9 cellular contexts compared by ENCODE assay signal in the genomic region with DNA sequence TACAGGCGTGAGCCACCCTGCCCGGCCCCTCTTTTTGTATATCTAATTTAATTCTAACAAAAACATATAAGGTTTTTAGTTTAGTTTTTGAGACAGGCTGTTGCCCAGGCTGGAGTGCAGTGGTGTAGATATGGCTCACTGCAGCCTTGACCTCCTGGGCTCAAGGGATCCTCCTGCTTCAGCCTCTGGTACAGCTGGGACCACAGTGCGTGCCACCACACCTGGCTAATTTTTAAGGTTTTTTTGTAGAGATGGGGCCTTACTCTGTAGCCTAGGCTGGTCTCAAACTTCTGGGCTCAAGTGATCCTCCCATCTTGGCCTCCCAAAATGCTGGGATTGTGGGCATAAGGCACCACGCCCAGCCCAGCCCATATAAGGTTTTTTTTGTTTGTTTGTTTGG. TPM values are rescaled to one million over a fixed set of nuclear protein-coding genes. Genes with fewer than 3 reads are reported as not detected.
DNase-seq lines count a peak whose midpoint lies in the region; ATAC-seq, FAIRE-seq and TF ChIP-seq lines count a peak whose summit lies in the region.
"Had no signal": no experiment of that assay in that cellular context is flagged by ENCODE, and none has a peak within 500 bp of the region (broad histone marks: within the 10 kb centered on the region; RNA-seq: fewer than 3 reads in every experiment).

No MANE protein-coding gene starts in this region.

- no peak for TF ChIP-seq RAD21 in HepG2 (CRISPR knock-in tag; IDR thresholded peaks at IDR 0.05)

- H3K4me1 ChIP-seq in MM.1S (ENCODE audit: low read length) = peaks cover 40% of the 10 kb centered on the region
- H3K4me1 ChIP-seq in HepG2 (ENCODE audit: insufficient read depth, low read length) = peaks cover 69% of the 10 kb centered on the region

- H3K27me3 ChIP-seq in MM.1S (replicated peaks; ENCODE audit: insufficient read depth, low read length) = no peaks in the 10 kb centered on the region
- H3K27me3 ChIP-seq in HepG2 (ENCODE audit: control insufficient read depth in 1 of 2, insufficient read depth in 2 of 2, low read length in 2 of 2) = no peaks in the 10 kb centered on the region

- intact Hi-C loops in HepG2 (cut with micrococcal nuclease; ENCODE audit: unreplicated experiment) = loop anchor here (5.0 kb wide), 1 partner anchor 33 kb away; the partner anchor contains the start of gene MCL1

- DNase-seq in MM.1S (no peak), HepG2 (ENCODE audit: low spot score) (no peak), substantia nigra (lab: John Stamatoyannopoulos, UW) (no peak), RCC 7860 (ENCODE audit: low spot score) (no peak), AG08395 (ENCODE audit: low spot score) (no peak)
- DNase-seq in activated naive CD4-positive, alpha-beta T cell (lab: John Stamatoyannopoulos, UW) = no peak
- DNase-seq: NCI-H510A, WERI-Rb-1 had no signal

- no peak overlapping the region for H2AFZ ChIP-seq in MM.1S (ENCODE audit: low read length)
- no peak overlapping the region for H2AFZ ChIP-seq in HepG2 (ENCODE audit: low read length)

- POLR2A ChIA-PET in HepG2 (lab: Yijun Ruan, JAX) = interaction anchor here (0.8 to 2.6 kb wide), 3 partner anchors 31 to 48 kb away, joined by 4 to 12 read pairs (median 6); partner anchors contain the start of gene MCL1

- no peak for FAIRE-seq in HepG2 (lab: Jason Lieb, UNC)
- FAIRE-seq in RCC 7860 (lab: Jason Lieb, UNC) = no peak

- no TSS peak for BruUV-seq in HepG2 (replicated peaks; lab: Mats Ljungman, UMichigan)

- no peaks in the 10 kb centered on the region for H3K36me3 ChIP-seq in MM.1S (replicated peaks; ENCODE audit: insufficient read depth, low read length)
- H3K36me3 ChIP-seq in HepG2 (replicated peaks in 1 of 2; ENCODE audit: control insufficient read depth in 1 of 2, insufficient read depth in 2 of 2, low read length in 2 of 2) = peaks cover 0 to 8% of the 10 kb centered on the region in 2 experiments; a peak in 3 of 5 replicates

- no peaks in the 10 kb centered on the region for H3K9me3 ChIP-seq in MM.1S (replicated peaks; ENCODE audit: insufficient read depth, low read length)
- no peaks in the 10 kb centered on the region for H3K9me3 ChIP-seq in HepG2 (ENCODE audit: low read length)

- TF ChIP-seq POLR2A in HepG2 (IDR thresholded peaks at IDR 0.05; ENCODE audit: insufficient read depth in 1 of 2, low read depth in 2 of 2, low read length in 2 of 2) = no peak

- 95 to 96% (median 96%) methylated on average over 4 of the region's 4 CpGs for WGBS in adipose tissue, 3 donors
- WGBS in HepG2 (ENCODE audit: low lambda C conversion rate) = 95% methylated on average over 3 of the region's 4 CpGs

- H3K4me3 ChIP-seq in MM.1S (ENCODE audit: low read length) = no peak overlapping the region
- H3K4me3 ChIP-seq in HepG2 (replicated peaks in 1 of 3; ENCODE audit: insufficient read depth in 1 of 3, low read depth in 2 of 3, low read length in 3 of 3) = no peak overlapping the region

- H3K79me2 ChIP-seq in MM.1S (ENCODE audit: low read length) (peaks cover 12% of the 10 kb centered on the region), HepG2 (ENCODE audit: insufficient read depth, low read length) (peaks cover 3% of the 10 kb centered on the region)

- H3K9me2 ChIP-seq in MM.1S (replicated peaks; ENCODE audit: insufficient read depth, low read length) = no peaks in the 10 kb centered on the region

- H3F3A ChIP-seq in MM.1S (ENCODE audit: insufficient read depth, low read length) = peaks cover 36% of the 10 kb centered on the region

- H3K4me2 ChIP-seq in MM.1S (ENCODE audit: low read depth, low read length) (no peak overlapping the region), HepG2 (ENCODE audit: low read depth, low read length) (peak overlapping the region; percentile 68)

- H3K27ac ChIP-seq in MM.1S (ENCODE audit: low read length) (peak overlapping the region; percentile 91; the same call in 1 of the 2 replicates), adipose tissue (ENCODE audit: low read depth, low read length) (peak overlapping the region; percentile 84), HepG2 (ENCODE audit: extremely low read length, insufficient read depth, low read length) (peak overlapping the region; percentile 95), substantia nigra (ENCODE audit: low read depth, low read length, poor library complexity, severe bottlenecking) (peak overlapping the region; percentile 35)
- H3K27ac ChIP-seq: WERI-Rb-1 had no signal

- CTCF ChIA-PET in HepG2 (lab: Yijun Ruan, JAX; ENCODE audit: low intra/inter-chr PET ratio, low total read pairs) = no interaction called here

- H3K9ac ChIP-seq in MM.1S (ENCODE audit: low read length) = peak overlapping the region; percentile 75; the same call in 1 of the 2 replicates
- peak overlapping the region; percentile 84 for H3K9ac ChIP-seq in HepG2 (ENCODE audit: insufficient read depth, low read depth, low read length)

- TF ChIP-seq EP300 in HepG2 (IDR thresholded peaks at IDR 0.05; ENCODE audit: low read depth in 2 of 2, low read length in 2 of 2) (no peak), HepG2 (CRISPR knock-in tag; IDR thresholded peaks at IDR 0.05; ENCODE audit: borderline replicate concordance) (no peak)

- no peak for ATAC-seq in HepG2

- H4K20me1 ChIP-seq in MM.1S (ENCODE audit: insufficient read depth, low read length) = no peaks in the 10 kb centered on the region
- no peaks in the 10 kb centered on the region for H4K20me1 ChIP-seq in HepG2 (ENCODE audit: insufficient read depth, low read length)

- in situ Hi-C loops in HepG2 (cut with HindIII; ENCODE audit: extremely low pct_ligation_motif_present, low pct_unique_long_range_greater_than_20kb) = no loop called here

- TF ChIP-seq CTCF in MM.1S (IDR thresholded peaks at IDR 0.05; ENCODE audit: low read length) (no peak), HepG2 (CRISPR knock-in tag; IDR thresholded peaks at IDR 0.05) (no peak)

TF ChIP-seq in HepG2, 621 proteins besides CTCF, POLR2A, EP300 and RAD21 (continues in another document):
- no peak for TF ChIP-seq KDM5B (CRISPR knock-in tag; IDR thresholded peaks at IDR 0.05; ENCODE audit: borderline replicate concordance)

RNA-seq across cellular contexts. Expression of gene ENSA, which starts 18.8 kb away (rescaled TPM):
- polyA plus RNA-seq in adipose tissue (100 to 1,000 TPM in 2 of 3 donors, 10 to 100 TPM in 1; 49.0 to 133 (median 107) TPM), HepG2 (2011; rRNA removed) (54.5 and 55.1 TPM in 2 replicates)
- total RNA-seq in HepG2 (2016; rRNA removed; fragmentation: Illumina TruSeq; extraction: Trizol) = 111 and 137 TPM in 2 replicates
- 32.7 and 33.3 TPM in 2 replicates for total RNA-seq in HepG2 (2016; cell fraction: cytosol; rRNA removed; fragmentation: Illumina TruSeq; extraction: Trizol; ENCODE audit: low read depth)
- total RNA-seq in HepG2 (2016; cell fraction: insoluble cytoplasmic fraction; rRNA removed; fragmentation: Illumina TruSeq; extraction: Trizol) = 104 and 136 TPM in 2 replicates
- total RNA-seq in HepG2 (2016; cell fraction: membrane; rRNA removed; fragmentation: Illumina TruSeq; extraction: Trizol) = 71.0 and 79.7 TPM in 2 replicates
- total RNA-seq in HepG2 (2016; cell fraction: nucleus; rRNA removed; fragmentation: Illumina TruSeq; extraction: Trizol) = 59.2 and 64.7 TPM in 2 replicates
- polyA plus RNA-seq in HepG2 (2011; cell fraction: cytosol; rRNA removed) = 35.3 and 39.9 TPM in 2 replicates
- 18.3 and 19.1 TPM in 2 replicates for polyA plus RNA-seq in HepG2 (2011; cell fraction: nucleus; rRNA removed)
- polyA plus RNA-seq in HepG2 (2012) = 68.7 and 69.6 TPM in 2 replicates
- polyA plus RNA-seq in HepG2 (2016; cell fraction: cytosol; fragmentation: Illumina TruSeq; extraction: Trizol; ENCODE audit: low read depth) = 46.8 and 50.7 TPM in 2 replicates
- 203 and 211 TPM in 2 replicates for polyA plus RNA-seq in HepG2 (2016; cell fraction: insoluble cytoplasmic fraction; fragmentation: Illumina TruSeq; extraction: Trizol; ENCODE audit: low read depth)
- 87.0 and 96.1 TPM in 2 replicates for polyA plus RNA-seq in HepG2 (2016; cell fraction: membrane; fragmentation: Illumina TruSeq; extraction: Trizol; ENCODE audit: low read depth)
- 97.2 and 103 TPM in 2 replicates for polyA plus RNA-seq in HepG2 (2016; cell fraction: nucleus; fragmentation: Illumina TruSeq; extraction: Trizol; ENCODE audit: insufficient read depth, low read depth)
- polyA minus RNA-seq in HepG2 (2011; rRNA and poly(A)+ RNA removed; ENCODE audit: low replicate concordance) = 25.8 and 53.2 TPM in 2 replicates
- 16.0 and 18.2 TPM in 2 replicates for polyA minus RNA-seq in HepG2 (2011; cell fraction: cytosol; rRNA and poly(A)+ RNA removed)
- 34.9 and 47.6 TPM in 2 replicates for polyA minus RNA-seq in HepG2 (2011; cell fraction: nucleus; rRNA and poly(A)+ RNA removed)

RNA-seq across cellular contexts. Expression of gene MCL1, which starts 31.2 kb away (rescaled TPM):
- 100 to 1,000 TPM in 2 of 3 donors, 10 to 100 TPM in 1; 98.6 to 386 (median 314) TPM for polyA plus RNA-seq in adipose tissue
- 113 and 125 TPM in 2 replicates for total RNA-seq in HepG2 (2016; rRNA removed; fragmentation: Illumina TruSeq; extraction: Trizol)
- 16.3 and 19.0 TPM in 2 replicates for total RNA-seq in HepG2 (2016; cell fraction: cytosol; rRNA removed; fragmentation: Illumina TruSeq; extraction: Trizol; ENCODE audit: low read depth)
- total RNA-seq in HepG2 (2016; cell fraction: insoluble cytoplasmic fraction; rRNA removed; fragmentation: Illumina TruSeq; extraction: Trizol) = 108 and 127 TPM in 2 replicates
- total RNA-seq in HepG2 (2016; cell fraction: membrane; rRNA removed; fragmentation: Illumina TruSeq; extraction: Trizol) = 41.9 and 48.9 TPM in 2 replicates
- 150 and 151 TPM in 2 replicates for total RNA-seq in HepG2 (2016; cell fraction: nucleus; rRNA removed; fragmentation: Illumina TruSeq; extraction: Trizol)
- polyA plus RNA-seq in HepG2 (2011; rRNA removed) = 69.5 and 70.6 TPM in 2 replicates
- 40.6 and 51.3 TPM in 2 replicates for polyA plus RNA-seq in HepG2 (2011; cell fraction: cytosol; rRNA removed)
- polyA plus RNA-seq in HepG2 (2011; cell fraction: nucleus; rRNA removed) = 127 and 138 TPM in 2 replicates
- 59.5 and 80.1 TPM in 2 replicates for polyA plus RNA-seq in HepG2 (2012)
- 5.6 and 6.4 TPM in 2 replicates for polyA plus RNA-seq in HepG2 (2016; cell fraction: cytosol; fragmentation: Illumina TruSeq; extraction: Trizol; ENCODE audit: low read depth)
- 99.4 and 100.0 TPM in 2 replicates for polyA plus RNA-seq in HepG2 (2016; cell fraction: insoluble cytoplasmic fraction; fragmentation: Illumina TruSeq; extraction: Trizol; ENCODE audit: low read depth)
- polyA plus RNA-seq in HepG2 (2016; cell fraction: membrane; fragmentation: Illumina TruSeq; extraction: Trizol; ENCODE audit: low read depth) = 21.9 and 23.4 TPM in 2 replicates
- polyA plus RNA-seq in HepG2 (2016; cell fraction: nucleus; fragmentation: Illumina TruSeq; extraction: Trizol; ENCODE audit: insufficient read depth, low read depth) = 207 and 216 TPM in 2 replicates
- polyA minus RNA-seq in HepG2 (2011; rRNA and poly(A)+ RNA removed; ENCODE audit: low replicate concordance) = 65.4 and 90.8 TPM in 2 replicates
- polyA minus RNA-seq in HepG2 (2011; cell fraction: cytosol; rRNA and poly(A)+ RNA removed) = 72.9 and 73.2 TPM in 2 replicates
- polyA minus RNA-seq in HepG2 (2011; cell fraction: nucleus; rRNA and poly(A)+ RNA removed) = 152 and 196 TPM in 2 replicates

Comparison
In these comparisons a context has a peak if more than half of its experiments do, and no peak if none do; other contexts are left out.
1. H3K27ac ChIP-seq: peak in every context shown above with its lines; median percentile 95 in HepG2; 91 in MM.1S; 84 in adipose tissue; 35 in substantia nigra.